In genomic region chr10:75864717-75865116, GRCh38 we compare ENCODE assay signal across 18 cellular contexts.
A peak's percentile ranks its signal among the peaks of the same experiment; 100 is the strongest.
DNase-seq lines count a peak whose midpoint lies in the region; ATAC-seq, FAIRE-seq and TF ChIP-seq lines count a peak whose summit lies in the region.
"Had no signal": no experiment of that assay in that cellular context is flagged by ENCODE, and none has a peak within 500 bp of the region (broad histone marks: within the 10 kb centered on the region; RNA-seq: fewer than 3 reads in every experiment).

No MANE protein-coding gene starts in this region.

- no peaks in the 10 kb centered on the region for H3K9me3 ChIP-seq in PC-3 (ENCODE audit: low read length)

- no peaks in the 10 kb centered on the region for H3F3A ChIP-seq in PC-3 (ENCODE audit: low read length, unreplicated experiment)

- H3K27ac Mint-ChIP-seq in HFFc6, result no peak overlapping the region
- H3K27ac Mint-ChIP-seq: CD4-positive, alpha-beta memory T cell; GM23338; H9 had no signal

- no peak overlapping the region for H3K27ac ChIP-seq in PC-3 (ENCODE audit: low read length)

- no peak overlapping the region for H3K9ac ChIP-seq in PC-3 (ENCODE audit: low read length)

- H4K20me1 ChIP-seq in PC-3 (ENCODE audit: low read length), result no peaks in the 10 kb centered on the region

- no peaks in the 10 kb centered on the region for H3K36me3 ChIP-seq in PC-3 (ENCODE audit: low read depth, low read length)

- H3K4me3 ChIP-seq in PC-3 (ENCODE audit: low read length), result no peak overlapping the region
- H3K4me3 ChIP-seq: GM23338 had no signal

- no peaks in the 10 kb centered on the region for H3K79me2 ChIP-seq in PC-3 (ENCODE audit: low read length)

- no peaks in the 10 kb centered on the region for H3K36me3 Mint-ChIP-seq in HFFc6 (ENCODE audit: low read depth)
- H3K36me3 Mint-ChIP-seq: CD4-positive, alpha-beta memory T cell had no signal

- no peaks in the 10 kb centered on the region for H3K4me1 Mint-ChIP-seq in HFFc6 (ENCODE audit: low read depth)
- H3K4me1 Mint-ChIP-seq: CD4-positive, alpha-beta memory T cell; GM23338 had no signal

- CTCF ChIA-PET in PC-3 (lab: Charles Lee), result interaction anchor here (0.5 kb wide), 1 partner anchor 169 kb away, joined by 5 read pairs; no protein-coding TSS in a partner anchor

- peaks cover 5% of the 10 kb centered on the region; the same call in 1 of the 2 replicates for H3K4me1 ChIP-seq in PC-3 (ENCODE audit: insufficient read depth, low read length)

- H3K27me3 ChIP-seq in PC-3 (ENCODE audit: low read length), result peaks cover 21% of the 10 kb centered on the region

- POLR2A ChIA-PET in PC-3 (lab: Charles Lee; ENCODE audit: unreplicated experiment), result no interaction called here

- peak; percentile 79 for FAIRE-seq in islet of Langerhans (lab: Jason Lieb, UNC)
- FAIRE-seq: G401.6, GM12892, GM19239 had no signal

- no peak for DNase-seq in HFFc6
- no peak for DNase-seq in PC-3
- no peak for DNase-seq in cardiac septum (ENCODE audit: low spot score)
- DNase-seq: C1 segment of cervical spinal cord; Calu3; CD4-positive, alpha-beta memory T cell; COR-L47; DMS53; DMS79 treated with DMSO at 0.1 percent for 48 hours; H9 had no signal

- H2AFZ ChIP-seq in PC-3 (ENCODE audit: low read length), result no peak overlapping the region
- H2AFZ ChIP-seq: GM23338 had no signal

- no peaks in the 10 kb centered on the region for H3K9me3 Mint-ChIP-seq in HFFc6
- H3K9me3 Mint-ChIP-seq: GM23338, H9 had no signal

- H3K4me3 Mint-ChIP-seq in HFFc6, result no peak overlapping the region
- H3K4me3 Mint-ChIP-seq: CD4-positive, alpha-beta memory T cell; GM23338; H9 had no signal

- intact Hi-C loops in PC-3 (cut with micrococcal nuclease), result no loop called here
- intact Hi-C loops in cardiac septum (cut with DNase I), result no loop called here

- H3K27me3 Mint-ChIP-seq in HFFc6 (ENCODE audit: insufficient read depth), result peaks cover under 1% of the 10 kb centered on the region; the same call in 1 of the 2 replicates

- H3K4me2 ChIP-seq in PC-3 (ENCODE audit: low read length), result no peak overlapping the region
- H3K4me2 ChIP-seq: GM23338 had no signal

- H3K9me2 ChIP-seq in PC-3 (replicated peaks; ENCODE audit: low read length), result no peaks in the 10 kb centered on the region

- TF ChIP-seq CTCF in HFFc6 (IDR thresholded peaks at IDR 0.05) (0 out of 2 replicates have a peak, but pooled peaks have one; percentile 8), PC-3 (conservative IDR thresholded peaks at IDR 0.05; ENCODE audit: low read depth, low read length) (peak; percentile 50)

- no TSS peak for BruUV-seq in PC-3 (replicated peaks; lab: Mats Ljungman, UMichigan)

- ATAC-seq in PC-3, result no peak
- no peak for ATAC-seq in GM18873 (IDR thresholded peaks at IDR 0.05; ENCODE audit: low FRiP score, unreplicated experiment)
- no peak for ATAC-seq in GM19452 (IDR thresholded peaks at IDR 0.05; ENCODE audit: unreplicated experiment)
- ATAC-seq: GM23338, HCT116 had no signal
